9 cellular contexts compared by ENCODE assay signal in the genomic region with DNA sequence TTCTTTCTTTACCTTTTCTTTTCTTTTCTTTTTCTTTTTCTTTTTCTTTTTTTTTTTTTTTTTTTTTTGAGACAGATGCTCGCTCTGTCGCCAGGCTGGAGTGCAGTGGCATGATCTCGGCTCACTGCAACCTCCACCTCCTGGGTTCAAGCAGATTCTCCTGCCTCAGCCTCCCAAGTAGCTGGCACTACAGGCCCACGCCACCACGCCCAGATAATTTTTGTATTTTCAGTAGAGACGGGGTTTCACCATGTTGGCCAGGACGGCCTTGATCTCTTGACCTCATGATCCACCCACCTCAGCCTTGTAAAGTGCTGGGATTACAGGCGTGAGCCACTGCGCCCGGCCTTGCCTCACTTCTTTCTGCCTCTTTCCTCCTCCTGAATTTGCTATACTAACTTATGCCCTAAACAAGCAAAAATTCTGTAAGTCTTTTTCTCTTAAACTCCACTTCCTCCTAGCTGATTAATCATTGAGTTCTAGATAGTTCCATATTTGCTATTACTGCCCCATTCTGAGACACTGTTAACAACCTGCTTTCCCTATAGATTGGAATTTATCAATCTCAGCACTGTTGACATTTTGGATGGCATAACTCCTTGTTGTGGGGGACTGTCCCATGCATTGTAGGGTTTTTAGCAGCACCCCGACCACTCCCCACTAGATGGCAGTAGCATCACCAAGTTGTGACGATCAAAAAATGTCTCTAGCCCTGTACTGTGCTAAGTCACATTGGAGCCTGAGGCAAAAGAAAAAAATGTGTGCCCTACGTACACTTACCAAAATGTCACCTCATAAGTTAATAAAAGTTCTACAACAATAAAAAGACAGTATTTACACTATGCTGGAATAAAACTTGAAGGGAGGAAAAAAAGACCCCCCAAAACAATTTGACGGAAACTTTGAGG. TPM values are rescaled to one million over a fixed set of nuclear protein-coding genes. Genes with fewer than 3 reads are reported as not detected.
DNase-seq lines count a peak whose midpoint lies in the region; ATAC-seq, FAIRE-seq and TF ChIP-seq lines count a peak whose summit lies in the region.
"Had no signal": no experiment of that assay in that cellular context is flagged by ENCODE, and none has a peak within 500 bp of the region (broad histone marks: within the 10 kb centered on the region; RNA-seq: fewer than 3 reads in every experiment).

No MANE protein-coding gene starts in this region.

- no peaks in the 10 kb centered on the region for H3K4me1 Mint-ChIP-seq in immature natural killer cell

- no peaks in the 10 kb centered on the region for H3K9me3 Mint-ChIP-seq in immature natural killer cell

- TF ChIP-seq RAD21 in HCT116 (IDR thresholded peaks at IDR 0.05; ENCODE audit: low read depth) = peak; percentile 81

- intact Hi-C loops in HCT116 (cut with micrococcal nuclease) = loop anchor here (5.0 to 10.0 kb wide), 2 partner anchors 263 to 1345 kb away; no protein-coding TSS in a partner anchor

- no peak for TF ChIP-seq POLR2A in HCT116 (IDR thresholded peaks at IDR 0.05; ENCODE audit: borderline replicate concordance, extremely low read depth, insufficient read depth, insufficient read length)

- in situ Hi-C loops in astrocyte of the spinal cord (cut with HindIII; ENCODE audit: low sequenced_read_pairs) = no loop called here

- H3K9me3 ChIP-seq in HCT116 (ENCODE audit: control insufficient read depth in 1 of 2, insufficient read depth in 1 of 2, low read depth in 1 of 2, low read length in 2 of 2) = no peaks in the 10 kb centered on the region

- no peaks in the 10 kb centered on the region for H4K20me1 ChIP-seq in HCT116 (ENCODE audit: insufficient read depth)

- H3K27ac ChIP-seq in HCT116 (ENCODE audit: low read depth, low read length) = no peak overlapping the region

- RAD21 ChIA-PET in HCT116 (lab: Charles Lee; ENCODE audit: low non-redundant PET in 1 of 2, low total read pairs in 2 of 2, uncharacterized antibody in 2 of 2, unreplicated experiment in 2 of 2) = no interaction called here

- H3K4me1 ChIP-seq in HCT116 (ENCODE audit: control insufficient read depth in 1 of 2, insufficient read depth in 2 of 2, low read length in 2 of 2) = no peaks in the 10 kb centered on the region

- TF ChIP-seq CTCF in HCT116 (IDR thresholded peaks at IDR 0.05 in 2 of 3, conservative IDR thresholded peaks at IDR 0.05 in 1 of 3; ENCODE audit: borderline replicate concordance in 1 of 3, insufficient read depth in 1 of 3, low read depth in 2 of 3, low read length in 2 of 3) (peak; percentile 54 to 92 (median 92); a peak in 5 of 6 replicates), astrocyte of the spinal cord (IDR thresholded peaks at IDR 0.05; ENCODE audit: low read depth, low read length) (peak; percentile 90)

- H3K4me3 Mint-ChIP-seq in immature natural killer cell = no peak overlapping the region

- no peaks in the 10 kb centered on the region for H3K79me2 ChIP-seq in HCT116 (ENCODE audit: insufficient read depth, low read length)

- no peak overlapping the region for H3K4me2 ChIP-seq in HCT116 (ENCODE audit: low read length)

- no peaks in the 10 kb centered on the region for H3K36me3 ChIP-seq in HCT116 (ENCODE audit: control insufficient read depth in 1 of 2, insufficient read depth in 2 of 2, low read length in 2 of 2)

- H2AFZ ChIP-seq in HCT116 (ENCODE audit: low read depth, low read length, poor library complexity, severe bottlenecking) = peak overlapping the region; percentile 37

- peaks cover 0 to 5% (median 1%) of the 10 kb centered on the region in 3 donors for H3K27me3 Mint-ChIP-seq in immature natural killer cell (ENCODE audit: low read depth in 3 of 3)

- H3K27ac Mint-ChIP-seq in immature natural killer cell = no peak overlapping the region

- peak; percentile 93 for FAIRE-seq in TTC549 (lab: Jason Lieb, UNC)
- FAIRE-seq: colon had no signal

- H3K4me3 ChIP-seq in HCT116 (replicated peaks in 1 of 2; ENCODE audit: low read depth in 1 of 2, low read length in 2 of 2) = no peak overlapping the region
- H3K4me3 ChIP-seq in astrocyte of the spinal cord (ENCODE audit: low read depth, low read length) = no peak overlapping the region

- peak; percentile 87 for DNase-seq in DMS53 (lab: John Stamatoyannopoulos, UW)
- DNase-seq in HCT116 (ENCODE audit: low read depth, low spot score) = peak; percentile 74
- peak; percentile 7 to 47 for DNase-seq in NCI-H1930 (lab: John Stamatoyannopoulos, UW)
- peak; percentile 75 for DNase-seq in astrocyte of the spinal cord (ENCODE audit: low read depth, low spot score)
- peak; percentile 38 to 51 (median 39) for DNase-seq in immature natural killer cell
- peak; percentile 45 to 66 (median 60) for DNase-seq in stimulated activated CD4-positive, alpha-beta T cell treated with anti-CD3 and anti-CD28 coated beads, Interleukin-1b, Interleukin-23, amount 100 ng/mL, for 24 hours (ENCODE audit: low read depth in 4 of 4, low spot score in 1 of 4)
- DNase-seq in NK-92 (lab: John Stamatoyannopoulos, UW; ENCODE audit: unreplicated experiment) = no peak

- POLR2A ChIA-PET in HCT116 (lab: Charles Lee) = no interaction called here

- ATAC-seq in HCT116 = peak; percentile 94

- peaks cover 0 to 3% (median 0%) of the 10 kb centered on the region in 3 donors for H3K36me3 Mint-ChIP-seq in immature natural killer cell

- no peaks in the 10 kb centered on the region for H3K27me3 ChIP-seq in HCT116 (ENCODE audit: insufficient read depth, low read length)

- no peaks in the 10 kb centered on the region for H3K9me2 ChIP-seq in HCT116 (ENCODE audit: insufficient read depth)

- no TSS peak for BruUV-seq in HCT116 (replicated peaks; lab: Mats Ljungman, UMichigan)

- CTCF ChIA-PET in HCT116 (lab: Charles Lee) = interaction anchor here (0.9 to 1.8 kb wide), 3 partner anchors 13 to 24 kb away, joined by 3 to 5 read pairs (median 3); a partner anchor contains a TSS

- H3K9ac ChIP-seq in HCT116 (ENCODE audit: low read length) = no peak overlapping the region

TF ChIP-seq in HCT116, 20 proteins besides CTCF, POLR2A, EP300 and RAD21 (continues in another document):
- TF ChIP-seq SIN3A (IDR thresholded peaks at IDR 0.05; ENCODE audit: low read depth) (no peak), SRF (IDR thresholded peaks at IDR 0.05; ENCODE audit: low read depth) (no peak), YY1 (IDR thresholded peaks at IDR 0.05; ENCODE audit: extremely low read depth, insufficient replicate concordance, low read depth, low read length) (no peak), SP1 (IDR thresholded peaks at IDR 0.05; ENCODE audit: low read depth) (no peak), CEBPB (IDR thresholded peaks at IDR 0.05; ENCODE audit: low read depth) (no peak), TCF7L2 (IDR thresholded peaks at IDR 0.05; ENCODE audit: borderline replicate concordance, extremely low read depth, insufficient read depth, insufficient read length) (no peak), EZH2 (IDR thresholded peaks at IDR 0.05) (no peak), ELF1 (IDR thresholded peaks at IDR 0.05; ENCODE audit: borderline replicate concordance, low read depth) (no peak)
- TF ChIP-seq, protein P1, sequence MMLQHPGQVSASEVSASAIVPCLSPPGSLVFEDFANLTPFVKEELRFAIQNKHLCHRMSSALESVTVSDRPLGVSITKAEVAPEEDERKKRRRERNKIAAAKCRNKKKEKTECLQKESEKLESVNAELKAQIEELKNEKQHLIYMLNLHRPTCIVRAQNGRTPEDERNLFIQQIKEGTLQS (IDR thresholded peaks at IDR 0.05) = no peak
- TF ChIP-seq, protein P2, sequence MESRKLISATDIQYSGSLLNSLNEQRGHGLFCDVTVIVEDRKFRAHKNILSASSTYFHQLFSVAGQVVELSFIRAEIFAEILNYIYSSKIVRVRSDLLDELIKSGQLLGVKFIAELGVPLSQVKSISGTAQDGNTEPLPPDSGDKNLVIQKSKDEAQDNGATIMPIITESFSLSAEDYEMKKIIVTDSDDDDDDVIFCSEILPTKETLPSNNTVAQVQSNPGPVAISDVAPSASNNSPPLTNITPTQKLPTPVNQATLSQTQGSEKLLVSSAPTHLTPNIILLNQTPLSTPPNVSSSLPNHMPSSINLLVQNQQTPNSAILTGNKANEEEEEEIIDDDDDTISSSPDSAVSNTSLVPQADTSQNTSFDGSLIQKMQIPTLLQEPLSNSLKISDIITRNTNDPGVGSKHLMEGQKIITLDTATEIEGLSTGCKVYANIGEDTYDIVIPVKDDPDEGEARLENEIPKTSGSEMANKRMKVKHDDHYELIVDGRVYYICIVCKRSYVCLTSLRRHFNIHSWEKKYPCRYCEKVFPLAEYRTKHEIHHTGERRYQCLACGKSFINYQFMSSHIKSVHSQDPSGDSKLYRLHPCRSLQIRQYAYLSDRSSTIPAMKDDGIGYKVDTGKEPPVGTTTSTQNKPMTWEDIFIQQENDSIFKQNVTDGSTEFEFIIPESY (IDR thresholded peaks at IDR 0.05; ENCODE audit: extremely low read depth, insufficient replicate concordance, low read length) = no peak
- TF ChIP-seq, protein P3, sequence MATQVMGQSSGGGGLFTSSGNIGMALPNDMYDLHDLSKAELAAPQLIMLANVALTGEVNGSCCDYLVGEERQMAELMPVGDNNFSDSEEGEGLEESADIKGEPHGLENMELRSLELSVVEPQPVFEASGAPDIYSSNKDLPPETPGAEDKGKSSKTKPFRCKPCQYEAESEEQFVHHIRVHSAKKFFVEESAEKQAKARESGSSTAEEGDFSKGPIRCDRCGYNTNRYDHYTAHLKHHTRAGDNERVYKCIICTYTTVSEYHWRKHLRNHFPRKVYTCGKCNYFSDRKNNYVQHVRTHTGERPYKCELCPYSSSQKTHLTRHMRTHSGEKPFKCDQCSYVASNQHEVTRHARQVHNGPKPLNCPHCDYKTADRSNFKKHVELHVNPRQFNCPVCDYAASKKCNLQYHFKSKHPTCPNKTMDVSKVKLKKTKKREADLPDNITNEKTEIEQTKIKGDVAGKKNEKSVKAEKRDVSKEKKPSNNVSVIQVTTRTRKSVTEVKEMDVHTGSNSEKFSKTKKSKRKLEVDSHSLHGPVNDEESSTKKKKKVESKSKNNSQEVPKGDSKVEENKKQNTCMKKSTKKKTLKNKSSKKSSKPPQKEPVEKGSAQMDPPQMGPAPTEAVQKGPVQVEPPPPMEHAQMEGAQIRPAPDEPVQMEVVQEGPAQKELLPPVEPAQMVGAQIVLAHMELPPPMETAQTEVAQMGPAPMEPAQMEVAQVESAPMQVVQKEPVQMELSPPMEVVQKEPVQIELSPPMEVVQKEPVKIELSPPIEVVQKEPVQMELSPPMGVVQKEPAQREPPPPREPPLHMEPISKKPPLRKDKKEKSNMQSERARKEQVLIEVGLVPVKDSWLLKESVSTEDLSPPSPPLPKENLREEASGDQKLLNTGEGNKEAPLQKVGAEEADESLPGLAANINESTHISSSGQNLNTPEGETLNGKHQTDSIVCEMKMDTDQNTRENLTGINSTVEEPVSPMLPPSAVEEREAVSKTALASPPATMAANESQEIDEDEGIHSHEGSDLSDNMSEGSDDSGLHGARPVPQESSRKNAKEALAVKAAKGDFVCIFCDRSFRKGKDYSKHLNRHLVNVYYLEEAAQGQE (IDR thresholded peaks at IDR 0.05; ENCODE audit: low read depth) = no peak

RNA-seq across cellular contexts. Expression of a gene that starts 16.4 kb away (rescaled TPM):
- 30.7 TPM for total RNA-seq in HCT116 (2021; ENCODE audit: unreplicated experiment)
- 11.7 and 12.2 TPM in 2 replicates for polyA plus RNA-seq in HCT116 (2012)
- polyA plus RNA-seq in immature natural killer cell = 10 to 100 TPM in 1 of 3 donors, 1 to 10 TPM in 2; 4.2 to 16.2 (median 8.9) TPM

RNA-seq across cellular contexts. Expression of a gene that starts 24.8 kb away (rescaled TPM):
- 7.8 TPM for total RNA-seq in HCT116 (2021; ENCODE audit: unreplicated experiment)
- 2.5 and 3.5 TPM in 2 replicates for polyA plus RNA-seq in HCT116 (2012)
- not detected for polyA plus RNA-seq in immature natural killer cell
